11 cellular contexts compared by ENCODE assay signal in genomic region chr17:14304876-14305636, GRCh38. TPM values are rescaled to one million over a fixed set of nuclear protein-coding genes. Genes with fewer than 3 reads are reported as not detected.
DNase-seq lines count a peak whose midpoint lies in the region; ATAC-seq, FAIRE-seq and TF ChIP-seq lines count a peak whose summit lies in the region.
"Had no signal": no experiment of that assay in that cellular context is flagged by ENCODE, and none has a peak within 500 bp of the region (broad histone marks: within the 10 kb centered on the region; RNA-seq: fewer than 3 reads in every experiment).

No MANE protein-coding gene starts in this region.

- peak overlapping the region; percentile 33 to 73; a peak in 2 of 4 replicates for H3K9ac ChIP-seq in K562 (ENCODE audit: insufficient read depth in 1 of 2, low read depth in 2 of 2, low read length in 2 of 2)

- H3K4me1 Mint-ChIP-seq in CD4-positive, CD25-positive, alpha-beta regulatory T cell: peaks cover 20 to 65% (median 37%) of the 10 kb centered on the region in 4 donors
- peaks cover 27 to 46% (median 28%) of the 10 kb centered on the region in 3 donors for H3K4me1 Mint-ChIP-seq in naive B cell

- H3K4me1 ChIP-seq in CD4-positive, CD25-positive, alpha-beta regulatory T cell (ENCODE audit: control insufficient read depth, insufficient read depth, low read length, poor library complexity, severe bottlenecking): peaks cover 72% of the 10 kb centered on the region
- peaks cover 35 to 47% of the 10 kb centered on the region in 2 experiments; a peak in 4 of 5 replicates for H3K4me1 ChIP-seq in K562 (replicated peaks in 1 of 2; ENCODE audit: control insufficient read depth in 2 of 2, insufficient read depth in 2 of 2, low read length in 2 of 2)
- H3K4me1 ChIP-seq in esophagus squamous epithelium: peaks cover 26 to 85% (median 31%) of the 10 kb centered on the region in 3 donors

- peak overlapping the region; percentile 86 for H3K4me3 ChIP-seq in CD4-positive, CD25-positive, alpha-beta regulatory T cell (ENCODE audit: low read depth, low read length)
- H3K4me3 ChIP-seq in K562 (peak overlapping the region; percentile 10; the same call in 1 of the 2 replicates), esophagus squamous epithelium (peak overlapping the region in 1 of 4 donors; percentile 12)
- H3K4me3 ChIP-seq: adrenal gland had no signal

- peak in 1 of 3 donors; percentile 36 for DNase-seq in CD4-positive, CD25-positive, alpha-beta regulatory T cell
- DNase-seq in HuH-7.5 (ENCODE audit: low spot score) (peak; percentile 13), K562 (ENCODE audit: extremely low read depth in 1 of 4, low spot score in 3 of 4) (peak in 1 of 4 experiments; percentile 32), naive B cell (no peak), islet precursor cell (no peak), superior temporal gyrus (ENCODE audit: extremely low spot score) (no peak), esophagus squamous epithelium (lab: John Stamatoyannopoulos, UW) (no peak)
- DNase-seq: adrenal gland; NK-92 treated with Interleukin-12 subunit alpha and Interleukin-12 subunit beta, amount 100 ng/mL, for 24 hours had no signal

- POLR2A ChIA-PET in K562 (lab: Yijun Ruan, JAX): no interaction called here

- CTCF ChIA-PET in K562 (lab: Yijun Ruan, JAX; ENCODE audit: low intra/inter-chr PET ratio): no interaction called here

- TF ChIP-seq CTCF in K562 (IDR thresholded peaks at IDR 0.05 in 2 of 3, conservative IDR thresholded peaks at IDR 0.05 in 1 of 3; ENCODE audit: insufficient read depth in 2 of 3, low read depth in 1 of 3, low read length in 3 of 3): no peak
- no peak for TF ChIP-seq CTCF in esophagus squamous epithelium (IDR thresholded peaks at IDR 0.05)

- intact Hi-C loops in K562 (cut with micrococcal nuclease) (loop anchor here (5.0 kb wide), 2 partner anchors 32 to 708 kb away; no protein-coding TSS in a partner anchor), esophagus squamous epithelium (cut with DNase I) (loop anchor here (5.0 to 10.0 kb wide), 2 partner anchors 620 to 708 kb away; no protein-coding TSS in a partner anchor)

- peak overlapping the region; percentile 63; the same call in 1 of the 2 replicates for H2AFZ ChIP-seq in K562 (ENCODE audit: low read depth, low read length)

- H3K36me3 ChIP-seq in CD4-positive, CD25-positive, alpha-beta regulatory T cell (ENCODE audit: control insufficient read depth, insufficient read depth, low read length): peaks cover 4% of the 10 kb centered on the region
- H3K36me3 ChIP-seq in K562 (ENCODE audit: control insufficient read depth, insufficient read depth, low read length) (peaks cover 11% of the 10 kb centered on the region; the same call in 1 of the 3 replicates), esophagus squamous epithelium (no peaks in the 10 kb centered on the region)
- H3K36me3 ChIP-seq: adrenal gland had no signal

- 10% methylated on average over 10 of the region's 12 CpGs for WGBS in K562 (ENCODE audit: insufficient coverage, low coverage, missing lambda C conversion rate)
- 60 to 81% methylated on average over 7 to 12 of the region's 12 CpGs for WGBS in esophagus squamous epithelium, 2 donors

- peaks cover 85% of the 10 kb centered on the region for H3K79me2 ChIP-seq in K562 (ENCODE audit: control insufficient read depth, insufficient read depth, low read length)

- H3K27ac ChIP-seq in CD4-positive, CD25-positive, alpha-beta regulatory T cell (ENCODE audit: insufficient read depth, low read length, poor library complexity, severe bottlenecking): peak overlapping the region; percentile 84
- peak overlapping the region; percentile 43 for H3K27ac ChIP-seq in K562 (ENCODE audit: extremely low read depth, low read depth, low read length)
- peak overlapping the region in 1 of 4 donors; percentile 11 for H3K27ac ChIP-seq in esophagus squamous epithelium
- H3K27ac ChIP-seq: adrenal gland had no signal

- no TSS peak for BruUV-seq in K562 (replicated peaks; lab: Mats Ljungman, UMichigan)

- peak; percentile 79 for FAIRE-seq in K562 (lab: Jason Lieb, UNC)
- FAIRE-seq: frontal cortex had no signal

- TF ChIP-seq RAD21 in K562 (CRISPR knock-in tag; conservative IDR thresholded peaks at IDR 0.05 in 1 of 2, IDR thresholded peaks at IDR 0.05 in 1 of 2): no peak

- no peaks in the 10 kb centered on the region for H3K27me3 ChIP-seq in CD4-positive, CD25-positive, alpha-beta regulatory T cell (ENCODE audit: control insufficient read depth, insufficient read depth, low read length)
- H3K27me3 ChIP-seq in K562 (ENCODE audit: control insufficient read depth in 2 of 2, insufficient read depth in 2 of 2, low read length in 2 of 2) (no peaks in the 10 kb centered on the region), esophagus squamous epithelium (peaks cover 0 to 91% (median 2%) of the 10 kb centered on the region in 4 donors)
- H3K27me3 ChIP-seq: adrenal gland had no signal

- peak overlapping the region; percentile 87 to 99 (median 93) for H3K4me3 Mint-ChIP-seq in CD4-positive, CD25-positive, alpha-beta regulatory T cell
- peak overlapping the region in 4 of 8 donors; percentile 37 to 68 (median 55) for H3K4me3 Mint-ChIP-seq in naive B cell

- no peaks in the 10 kb centered on the region for H3K9me3 ChIP-seq in CD4-positive, CD25-positive, alpha-beta regulatory T cell (ENCODE audit: control insufficient read depth in 2 of 2, low read length in 2 of 2)
- H3K9me3 ChIP-seq in K562 (replicated peaks; ENCODE audit: control insufficient read depth, insufficient read depth, low read depth, low read length) (no peaks in the 10 kb centered on the region), esophagus squamous epithelium (no peaks in the 10 kb centered on the region)
- H3K9me3 ChIP-seq: adrenal gland had no signal

- ATAC-seq in CD4-positive, CD25-positive, alpha-beta regulatory T cell (ENCODE audit: low read depth in 2 of 2): no peak
- ATAC-seq in K562 (no peak), naive B cell (ENCODE audit: low read depth in 2 of 2) (no peak), HG03457 (IDR thresholded peaks at IDR 0.05; ENCODE audit: unreplicated experiment) (no peak)

- H3K27ac Mint-ChIP-seq in CD4-positive, CD25-positive, alpha-beta regulatory T cell: peak overlapping the region; percentile 81 to 95 (median 87)
- peak overlapping the region; percentile 36 to 84 (median 68) for H3K27ac Mint-ChIP-seq in naive B cell

- no peak for TF ChIP-seq POLR2A in K562 (conservative IDR thresholded peaks at IDR 0.05)
- TF ChIP-seq POLR2A in esophagus squamous epithelium (IDR thresholded peaks at IDR 0.05): no peak

- H3K4me2 ChIP-seq in K562 (ENCODE audit: insufficient read depth, low read length): peak overlapping the region; percentile 75

- in situ Hi-C loops in K562 (cut with MboI): no loop called here

- H3K27me3 Mint-ChIP-seq in CD4-positive, CD25-positive, alpha-beta regulatory T cell: peaks cover 10% of the 10 kb centered on the region
- H3K27me3 Mint-ChIP-seq in naive B cell: peaks cover 7 to 33% (median 29%) of the 10 kb centered on the region in 3 donors

- H3K36me3 Mint-ChIP-seq in CD4-positive, CD25-positive, alpha-beta regulatory T cell: peaks cover 23% of the 10 kb centered on the region
- no peaks in the 10 kb centered on the region for H3K36me3 Mint-ChIP-seq in naive B cell

- peaks cover 0 to 5% (median 0%) of the 10 kb centered on the region in 7 donors for H3K9me3 Mint-ChIP-seq in CD4-positive, CD25-positive, alpha-beta regulatory T cell
- H3K9me3 Mint-ChIP-seq in naive B cell: peaks cover 0 to 7% (median 2%) of the 10 kb centered on the region in 7 donors

- no peaks in the 10 kb centered on the region for H3K9me1 ChIP-seq in K562 (ENCODE audit: control insufficient read depth, insufficient read depth, low read length)

- 0 out of 2 replicates have a peak, but pooled peaks cover 6% of the 10 kb centered on the region for H4K20me1 ChIP-seq in K562 (replicated peaks; ENCODE audit: control insufficient read depth, insufficient read depth, low read length)

- TF ChIP-seq EP300 in K562 (IDR thresholded peaks at IDR 0.05; ENCODE audit: low read length): no peak

TF ChIP-seq in K562, 482 proteins besides CTCF, POLR2A, EP300 and RAD21 (continues in another document):
- no peak for TF ChIP-seq BRF1 (IDR thresholded peaks at IDR 0.05; ENCODE audit: borderline replicate concordance, extremely low read depth, insufficient read length)

RNA-seq across cellular contexts. Expression of gene HS3ST3B1, which starts 4.2 kb away (rescaled TPM):
- 47.8 TPM for total RNA-seq in CD4-positive, CD25-positive, alpha-beta regulatory T cell
- 10 to 100 TPM; 22.7 to 36.9 (median 25.0) TPM for polyA plus RNA-seq in CD4-positive, CD25-positive, alpha-beta regulatory T cell
- 4.9 and 5.2 TPM in 2 replicates for total RNA-seq in K562 (2011; cell fraction: chromatin; rRNA removed; ENCODE audit: low replicate concordance)
- 9.3 and 11.5 TPM in 2 replicates for total RNA-seq in K562 (2011; cell fraction: nucleolus; rRNA removed)
- 8.4 and 12.7 TPM in 2 replicates for total RNA-seq in K562 (2011; cell fraction: nucleoplasm; rRNA removed)
- total RNA-seq in K562 (2014; rRNA removed) (8.0 and 10.5 TPM in 2 replicates), K562 (2014; rRNA removed; fragmentation: Illumina TruSeq; extraction: Trizol) (3.3 and 3.4 TPM in 2 replicates), K562 (2015; rRNA removed; fragmentation: Illumina TruSeq; extraction: Trizol) (5.5 and 5.7 TPM in 2 replicates), K562 (2021) (12.9 and 13.0 TPM in 2 replicates), esophagus squamous epithelium (1 to 10 TPM; 5.6 to 7.6 (median 6.4) TPM)
- polyA plus RNA-seq in K562 (2011; rRNA removed) (1.9 and 2.7 TPM in 2 replicates), K562 (2014; fragmentation: Illumina TruSeq; extraction: Trizol) (2.5 and 2.6 TPM in 2 replicates), K562 (2014; fragmentation: Nextera tagmentation; extraction: Ambion mirVana) (1 to 10 TPM; 2.6 to 5.3 TPM), K562 (2014; rRNA removed) (3.7 and 3.9 TPM in 2 replicates), naive B cell (ENCODE audit: low read depth in 6 of 6) (1 to 10 TPM in 4 of 6 donors, under 1 TPM in 2; 0.22 to 3.1 (median 2.6) TPM)
- 2.2 and 3.6 TPM in 2 replicates for polyA plus RNA-seq in K562 (2011; cell fraction: cytosol; rRNA removed)
- 2.8 and 3.8 TPM in 2 replicates for polyA plus RNA-seq in K562 (2011; cell fraction: nucleus; rRNA removed)
- 5.4 and 5.9 TPM in 2 replicates for polyA plus RNA-seq in K562 (2012)
- polyA minus RNA-seq in K562 (2011; rRNA and poly(A)+ RNA removed): 4.1 and 5.5 TPM in 2 replicates
- 3.9 and 6.8 TPM in 2 replicates for polyA minus RNA-seq in K562 (2011; cell fraction: cytosol; rRNA and poly(A)+ RNA removed)
- 5.5 and 7.1 TPM in 2 replicates for polyA minus RNA-seq in K562 (2011; cell fraction: nucleus; rRNA and poly(A)+ RNA removed)
